Comparison of ENCODE assay signal across 8 cellular contexts in the genomic region with DNA sequence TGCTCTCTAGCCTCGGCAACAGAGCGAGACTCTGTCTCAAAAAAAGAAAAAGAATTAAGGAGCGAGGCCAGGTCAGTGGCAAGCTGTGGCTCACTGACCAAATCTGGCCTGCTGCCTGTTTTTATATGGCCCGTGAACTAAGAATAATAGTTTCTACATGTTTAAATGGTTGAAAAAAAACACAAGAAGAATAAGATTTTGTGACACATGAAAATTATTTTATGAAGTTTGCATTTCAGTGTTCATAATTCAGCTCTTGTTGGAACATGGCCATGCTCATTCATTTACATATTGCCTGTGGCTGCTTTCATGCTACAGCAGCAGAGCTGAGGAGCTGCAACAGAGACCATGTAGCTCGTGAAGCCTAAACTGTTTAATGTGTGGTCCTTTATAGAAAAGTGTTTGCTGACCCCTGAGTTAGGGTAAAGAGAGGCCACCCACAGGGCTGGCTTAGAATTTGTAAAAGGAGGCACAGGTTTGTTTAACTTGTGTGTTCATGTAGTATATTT. TPM values are rescaled to one million over a fixed set of nuclear protein-coding genes. Genes with fewer than 3 reads are reported as not detected.
A peak's percentile ranks its signal among the peaks of the same experiment; 100 is the strongest.
DNase-seq lines count a peak whose midpoint lies in the region; ATAC-seq and TF ChIP-seq lines count a peak whose summit lies in the region.

No MANE protein-coding gene starts in this region.

- no peak for TF ChIP-seq POLR2A in body of pancreas (IDR thresholded peaks at IDR 0.05)

- 74 to 85% methylated on average over 5 of the region's 5 CpGs for WGBS in body of pancreas, 2 donors

- TF ChIP-seq CTCF in fibroblast of the aortic adventitia (IDR thresholded peaks at IDR 0.05; ENCODE audit: insufficient read depth, low read length) (no peak), body of pancreas (IDR thresholded peaks at IDR 0.05) (no peak)

- H3K4me3 ChIP-seq in fibroblast of the aortic adventitia (ENCODE audit: low read depth, low read length): no peak overlapping the region
- H3K4me3 ChIP-seq in body of pancreas: no peak overlapping the region

- ATAC-seq in GM21515 (IDR thresholded peaks at IDR 0.05; ENCODE audit: unreplicated experiment) (no peak), body of pancreas (no peak), GM19467 (IDR thresholded peaks at IDR 0.05; ENCODE audit: unreplicated experiment) (no peak)

- peak overlapping the region in 2 of 4 donors; percentile 15 to 40 for H3K27ac ChIP-seq in body of pancreas

- no peaks in the 10 kb centered on the region for H3K9me3 ChIP-seq in body of pancreas

- H3K27me3 ChIP-seq in body of pancreas: no peaks in the 10 kb centered on the region

- H3K4me1 ChIP-seq in body of pancreas: peaks cover 24% of the 10 kb centered on the region

- peaks cover 0 to 4% of the 10 kb centered on the region in 2 donors for H3K36me3 ChIP-seq in body of pancreas (replicated peaks in 1 of 2; ENCODE audit: insufficient read depth in 1 of 2, low read depth in 2 of 2)

- DNase-seq in DMS53 (lab: John Stamatoyannopoulos, UW): peak; percentile 33
- no peak for DNase-seq in DMS53 treated with DMSO at 0.1 percent for 48 hours (lab: John Stamatoyannopoulos, UW; ENCODE audit: unreplicated experiment)
- peak; percentile 93 for DNase-seq in NCI-H69 (lab: John Stamatoyannopoulos, UW)
- DNase-seq in fibroblast of the aortic adventitia (ENCODE audit: low read depth): peak; percentile 45
- peak; percentile 80 for DNase-seq in superior temporal gyrus (ENCODE audit: extremely low spot score)
- no peak for DNase-seq in body of pancreas

- intact Hi-C loops in body of pancreas (cut with DNase I): no loop called here

RNA-seq across cellular contexts. Expression of a gene that starts 59.5 kb away (rescaled TPM):
- total RNA-seq in fibroblast of the aortic adventitia (ENCODE audit: low replicate concordance) (2.2 and 8.0 TPM in 2 replicates), body of pancreas (10 to 100 TPM; 38.7 to 46.8 TPM)

Comparison
In these comparisons a context has a peak if more than half of its experiments do, and no peak if none do; other contexts are left out.
1. DNase-seq: peak in DMS53 (single experiment), NCI-H69 (single experiment), fibroblast of the aortic adventitia (single experiment) and superior temporal gyrus (single experiment); none in DMS53 treated with DMSO at 0.1 percent for 48 hours (single experiment) and body of pancreas (0 of 4).